26 cellular contexts compared by ENCODE assay signal in genomic region chr9:128593856-128594255, GRCh38.
"Had no signal": no experiment of that assay in that cellular context is flagged by ENCODE, and none has a peak within 500 bp of the region (broad histone marks: within the 10 kb centered on the region; RNA-seq: fewer than 3 reads in every experiment).

No MANE protein-coding gene starts in this region.

- H3K4me3 ChIP-seq: esophagus squamous epithelium, heart right ventricle, left ventricle myocardium inferior, lower lobe of right lung, prostate gland, right atrium auricular region, smooth muscle cell, stomach, thyroid gland, vagina had no signal

- ATAC-seq: heart right ventricle, left cardiac atrium, lower lobe of right lung, natural killer cell, sciatic nerve had no signal

- FAIRE-seq: islet of Langerhans had no signal

- DNase-seq: cortex of kidney; erythroblast; esophagus squamous epithelium; foreskin melanocyte; glutamatergic neuron; heart right ventricle; hippocampal formation; left cardiac atrium; left ventricle myocardium inferior; lower lobe of right lung; natural killer cell; stimulated activated CD4-positive, alpha-beta T cell treated with anti-CD3 and anti-CD28 coated beads, Interleukin-12 subunit alpha, Interleukin-12 subunit beta, amount 100 ng/mL, for 4 hours; stimulated activated CD4-positive, alpha-beta T cell treated with anti-CD3 and anti-CD28 coated beads, Interleukin-1b, Interleukin-23, amount 100 ng/mL, for 48 hours; stimulated activated CD4-positive, alpha-beta T cell treated with anti-CD3 and anti-CD28 coated beads, Interleukin-4, amount 100 ng/mL, for 1 hour; stimulated activated CD8-positive, alpha-beta memory T cell treated with anti-CD3 and anti-CD28 coated beads, Interleukin-4, amount 100 ng/mL, for 48 hours; stimulated activated naive CD4-positive, alpha-beta T cell treated with Interleukin-2 at 50 U/mL for 16 hours; stomach; thyroid gland had no signal

- H3K4me1 ChIP-seq: esophagus squamous epithelium, heart right ventricle, left ventricle myocardium inferior, lower lobe of right lung, prostate gland, right atrium auricular region, stomach, thyroid gland, vagina had no signal

- H3K4me1 Mint-ChIP-seq: natural killer cell, neural crest cell had no signal

- H3K9me3 Mint-ChIP-seq: natural killer cell, neural crest cell had no signal

- H3K27ac ChIP-seq: esophagus squamous epithelium, heart right ventricle, left ventricle myocardium inferior, lower lobe of right lung, neutrophil, prostate gland, right atrium auricular region, stomach, thyroid gland, vagina had no signal

- H3K27me3 ChIP-seq: esophagus squamous epithelium, heart right ventricle, neutrophil, right atrium auricular region, stomach, thyroid gland, vagina had no signal

- H3K9me3 ChIP-seq: esophagus squamous epithelium, heart right ventricle, left ventricle myocardium inferior, lower lobe of right lung, neutrophil, prostate gland, right atrium auricular region, stomach, thyroid gland, vagina had no signal

- H3K4me3 Mint-ChIP-seq: natural killer cell, neural crest cell had no signal
